In the genomic region with DNA sequence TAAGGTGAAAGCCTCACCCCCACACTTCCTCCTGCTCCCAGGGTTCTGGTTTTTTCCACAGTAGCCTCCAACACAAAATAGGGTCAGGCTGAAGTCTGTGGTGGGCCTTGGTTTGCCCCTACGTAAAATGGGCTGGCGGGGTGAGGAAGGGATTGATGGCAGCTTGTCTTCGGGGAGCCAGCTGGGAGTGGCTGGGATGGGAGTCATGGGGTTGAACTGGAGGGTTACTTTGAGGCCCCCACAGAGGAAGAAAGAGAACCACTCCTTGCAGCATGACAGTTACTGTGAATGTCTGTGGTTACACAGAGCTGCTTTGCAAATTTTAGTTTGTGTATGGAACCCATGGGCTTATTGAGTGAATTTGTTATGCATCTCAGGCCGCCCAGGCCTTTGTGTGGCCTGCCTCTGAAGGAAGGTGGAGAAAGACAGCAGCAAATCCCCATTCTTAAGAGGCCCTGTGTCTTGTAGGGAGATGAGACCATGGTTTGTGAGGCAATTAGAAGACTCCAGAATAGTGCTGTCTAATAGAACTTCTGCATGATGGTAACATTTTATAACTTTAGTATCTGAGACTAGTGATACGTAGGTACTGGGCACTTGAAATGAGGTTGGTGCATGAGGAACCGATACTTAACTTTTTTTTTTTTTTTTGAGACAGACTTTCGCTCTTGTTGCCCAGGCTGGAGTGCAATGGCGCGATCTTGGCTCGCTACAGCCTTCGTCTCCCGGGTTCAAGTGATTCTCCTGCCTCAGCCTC, we compare ENCODE assay signal across 8 cellular contexts. TPM values are rescaled to one million over a fixed set of nuclear protein-coding genes. Genes with fewer than 3 reads are reported as not detected.
DNase-seq lines count a peak whose midpoint lies in the region; ATAC-seq and TF ChIP-seq lines count a peak whose summit lies in the region.

No MANE protein-coding gene starts in this region.

- TF ChIP-seq CTCF in endodermal cell (conservative IDR thresholded peaks at IDR 0.05): no peak

- H3K9me3 ChIP-seq in CD8-positive, alpha-beta memory T cell (ENCODE audit: low read length): no peaks in the 10 kb centered on the region
- H3K9me3 ChIP-seq in endodermal cell (ENCODE audit: control insufficient read depth, low read length): no peaks in the 10 kb centered on the region

- peak overlapping the region; percentile 20 for H3K27ac ChIP-seq in CD8-positive, alpha-beta memory T cell (ENCODE audit: low read depth, low read length)
- no peak overlapping the region for H3K27ac ChIP-seq in endodermal cell (ENCODE audit: low read depth, low read length)

- no peak overlapping the region for H3K9ac ChIP-seq in endodermal cell (ENCODE audit: extremely low read depth, low read length, poor library complexity, severe bottlenecking)

- H3K27me3 Mint-ChIP-seq in CD8-positive, alpha-beta memory T cell: no peaks in the 10 kb centered on the region
- H3K27me3 Mint-ChIP-seq in effector memory CD8-positive, alpha-beta T cell: no peaks in the 10 kb centered on the region
- no peaks in the 10 kb centered on the region for H3K27me3 Mint-ChIP-seq in endodermal cell (ENCODE audit: insufficient read depth)

- peak in 1 of 5 donors; percentile 30 for DNase-seq in CD8-positive, alpha-beta memory T cell
- peak; percentile 72 for DNase-seq in Jurkat, Clone E6-1 (ENCODE audit: low read depth, low spot score)
- DNase-seq in effector memory CD8-positive, alpha-beta T cell: no peak
- no peak for DNase-seq in NCI-H510A treated with DMSO at 0.1 percent for 48 hours (lab: John Stamatoyannopoulos, UW)
- DNase-seq in endodermal cell: no peak
- DNase-seq in DMS53 (lab: John Stamatoyannopoulos, UW): no peak
- DNase-seq in HK-2 (ENCODE audit: unreplicated experiment): no peak

- CTCF ChIA-PET in CD8-positive, alpha-beta memory T cell (lab: Charles Lee): interaction anchor here (0.9 to 1.2 kb wide), 2 partner anchors 18 to 62 kb away, joined by 3 read pairs; a partner anchor contains a TSS

- peaks cover 61 to 83% (median 64%) of the 10 kb centered on the region in 3 donors for H3K4me1 Mint-ChIP-seq in CD8-positive, alpha-beta memory T cell
- H3K4me1 Mint-ChIP-seq in effector memory CD8-positive, alpha-beta T cell (ENCODE audit: low read depth in 2 of 2): peaks cover 68 to 70% of the 10 kb centered on the region in 2 donors
- peaks cover 12% of the 10 kb centered on the region for H3K4me1 Mint-ChIP-seq in endodermal cell

- H3K36me3 Mint-ChIP-seq in CD8-positive, alpha-beta memory T cell: peaks cover 0 to 52% (median under 1%) of the 10 kb centered on the region in 3 donors
- H3K36me3 Mint-ChIP-seq in effector memory CD8-positive, alpha-beta T cell (ENCODE audit: insufficient read depth): peaks cover 54% of the 10 kb centered on the region
- peaks cover 31% of the 10 kb centered on the region for H3K36me3 Mint-ChIP-seq in endodermal cell (ENCODE audit: low read depth)

- no peaks in the 10 kb centered on the region for H3K27me3 ChIP-seq in CD8-positive, alpha-beta memory T cell (ENCODE audit: insufficient read depth, low read length, poor library complexity, severe bottlenecking)
- no peaks in the 10 kb centered on the region for H3K27me3 ChIP-seq in endodermal cell (ENCODE audit: control insufficient read depth, insufficient read depth, low read length, poor library complexity, severe bottlenecking)

- peak overlapping the region; percentile 17 for H3K4me3 ChIP-seq in CD8-positive, alpha-beta memory T cell (ENCODE audit: low read length)
- H3K4me3 ChIP-seq in Jurkat, Clone E6-1 (ENCODE audit: low read length): peak overlapping the region; percentile 27
- H3K4me3 ChIP-seq in endodermal cell (ENCODE audit: low read length): no peak overlapping the region

- H3K4me3 Mint-ChIP-seq in CD8-positive, alpha-beta memory T cell: peak overlapping the region; percentile 63 to 88 (median 75)
- peak overlapping the region; percentile 94 to 96 for H3K4me3 Mint-ChIP-seq in effector memory CD8-positive, alpha-beta T cell
- H3K4me3 Mint-ChIP-seq in endodermal cell: no peak overlapping the region

- H3K4me1 ChIP-seq in CD8-positive, alpha-beta memory T cell (ENCODE audit: insufficient read depth, low read length): peaks cover 66% of the 10 kb centered on the region
- H3K4me1 ChIP-seq in endodermal cell (ENCODE audit: control insufficient read depth, insufficient read depth, low read length): peaks cover 21% of the 10 kb centered on the region

- 78 to 85% methylated on average over 7 to 12 of the region's 12 CpGs for WGBS in endodermal cell (ENCODE audit: insufficient coverage in 1 of 2, insufficient read length in 1 of 2), 2 experiments

- H3K27ac Mint-ChIP-seq in CD8-positive, alpha-beta memory T cell: peak overlapping the region; percentile 71 to 98 (median 92)
- peak overlapping the region; percentile 93 to 96 for H3K27ac Mint-ChIP-seq in effector memory CD8-positive, alpha-beta T cell
- no peak overlapping the region for H3K27ac Mint-ChIP-seq in endodermal cell

- peaks cover 21% of the 10 kb centered on the region for H3K36me3 ChIP-seq in CD8-positive, alpha-beta memory T cell (ENCODE audit: insufficient read depth, low read length)
- H3K36me3 ChIP-seq in endodermal cell (ENCODE audit: control insufficient read depth, insufficient read depth, low read length): peaks cover 27% of the 10 kb centered on the region

- POLR2A ChIA-PET in CD8-positive, alpha-beta memory T cell (lab: Charles Lee): interaction anchor here (0.5 to 1.2 kb wide), 4 partner anchors 8 to 969 kb away, joined by 3 to 7 read pairs (median 5); no protein-coding TSS in a partner anchor

- H3K9me3 Mint-ChIP-seq in CD8-positive, alpha-beta memory T cell: no peaks in the 10 kb centered on the region
- H3K9me3 Mint-ChIP-seq in effector memory CD8-positive, alpha-beta T cell: no peaks in the 10 kb centered on the region
- no peaks in the 10 kb centered on the region for H3K9me3 Mint-ChIP-seq in endodermal cell

- peak; percentile 20 for ATAC-seq in GM19468 (IDR thresholded peaks at IDR 0.05; ENCODE audit: extremely low read depth, unreplicated experiment)
- ATAC-seq in effector memory CD8-positive, alpha-beta T cell (replicated peaks): peak; percentile 38

RNA-seq across cellular contexts. Expression of a gene that starts 8.1 kb away (rescaled TPM):
- 10 to 100 TPM; 72.0 to 74.5 TPM for total RNA-seq in CD8-positive, alpha-beta memory T cell
- 63.9 TPM for polyA plus RNA-seq in CD8-positive, alpha-beta memory T cell
- polyA plus RNA-seq in Jurkat, Clone E6-1 (2012; ENCODE audit: insufficient read depth, insufficient read length): 42.6 TPM
- total RNA-seq in endodermal cell: 10 to 100 TPM; 27.7 to 32.7 TPM
- polyA plus RNA-seq in endodermal cell (2013, experiment 1 of 2): 55.6 TPM
- polyA plus RNA-seq in endodermal cell (2013, experiment 2 of 2): 46.3 TPM
